Comparison of ENCODE assay signal across 8 cellular contexts in the genomic region with DNA sequence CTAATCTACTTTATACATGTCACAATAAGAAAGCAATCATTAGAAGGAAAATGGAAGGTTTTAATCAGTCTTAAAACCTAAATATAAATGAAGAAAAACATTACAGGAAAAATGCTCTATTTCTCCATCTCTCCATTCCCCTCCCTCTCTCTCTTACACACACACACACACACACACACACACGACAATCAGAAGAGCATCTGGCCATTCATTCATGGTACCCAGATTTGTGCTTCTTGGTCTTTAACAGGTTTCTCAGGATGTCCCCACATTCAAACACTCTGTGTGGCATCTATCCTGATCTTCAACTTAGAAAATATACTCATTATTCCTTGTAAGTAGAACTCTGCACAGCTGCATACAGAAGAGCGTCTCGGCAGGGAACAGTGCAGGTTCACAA. TPM values are rescaled to one million over a fixed set of nuclear protein-coding genes. Genes with fewer than 3 reads are reported as not detected.
DNase-seq lines count a peak whose midpoint lies in the region; ATAC-seq and TF ChIP-seq lines count a peak whose summit lies in the region.

No MANE protein-coding gene starts in this region.

- H3K9me2 ChIP-seq in GM23248 (ENCODE audit: insufficient read depth): no peaks in the 10 kb centered on the region

- TF ChIP-seq POLR2A in esophagus squamous epithelium (IDR thresholded peaks at IDR 0.05): no peak

- H3K27ac ChIP-seq in GM23248: peak overlapping the region; percentile 90; the same call in 1 of the 2 replicates
- peak overlapping the region in 3 of 4 donors; percentile 86 to 94 (median 93) for H3K27ac ChIP-seq in esophagus squamous epithelium
- H3K27ac ChIP-seq in psoas muscle: peak overlapping the region; percentile 88

- DNase-seq in GM23248: peak; percentile 42
- DNase-seq in RPMI7951 (ENCODE audit: low read depth): peak; percentile 19
- no peak for DNase-seq in esophagus squamous epithelium (lab: John Stamatoyannopoulos, UW)
- DNase-seq in psoas muscle: no peak
- no peak for DNase-seq in posterior vena cava (ENCODE audit: low spot score)
- no peak for DNase-seq in NK-92 (lab: John Stamatoyannopoulos, UW; ENCODE audit: unreplicated experiment)
- no peak for DNase-seq in NCI-H187 (lab: John Stamatoyannopoulos, UW)

- H3K9me3 ChIP-seq in GM23248 (ENCODE audit: low read depth) (no peaks in the 10 kb centered on the region), esophagus squamous epithelium (no peaks in the 10 kb centered on the region), psoas muscle (no peaks in the 10 kb centered on the region)

- peaks cover 97% of the 10 kb centered on the region for H3K79me2 ChIP-seq in GM23248 (ENCODE audit: insufficient read depth)

- in situ Hi-C loops in GM23248 (cut with MboI): no loop called here

- intact Hi-C loops in esophagus squamous epithelium (cut with DNase I): no loop called here
- intact Hi-C loops in psoas muscle (cut with DNase I): no loop called here
- intact Hi-C loops in posterior vena cava (cut with DNase I): no loop called here

- peak overlapping the region; percentile 98 for H3K4me3 ChIP-seq in GM23248
- H3K4me3 ChIP-seq in esophagus squamous epithelium: peak overlapping the region; percentile 57 to 80 (median 78)
- H3K4me3 ChIP-seq in psoas muscle: peak overlapping the region; percentile 97

- H3K9ac ChIP-seq in GM23248: peak overlapping the region; percentile 97

- no peaks in the 10 kb centered on the region for H4K20me1 ChIP-seq in GM23248 (ENCODE audit: insufficient read depth)

- H3K4me2 ChIP-seq in GM23248 (ENCODE audit: unreplicated experiment): peak overlapping the region; percentile 96

- WGBS in GM23248 (ENCODE audit: low coverage in 1 of 2, low lambda C conversion rate in 2 of 2, missing lambda C conversion rate in 2 of 2), 2 experiments: 0 to 2% methylated on average over 3 of the region's 3 CpGs
- WGBS in esophagus squamous epithelium, 2 donors: 0% methylated on average over 3 of the region's 3 CpGs
- 0 to 1% (median 1%) methylated on average over 3 of the region's 3 CpGs for WGBS in psoas muscle, 3 donors

- H3K36me3 ChIP-seq in GM23248 (ENCODE audit: low read depth): no peaks in the 10 kb centered on the region
- H3K36me3 ChIP-seq in esophagus squamous epithelium: peaks cover 0 to 11% (median 0%) of the 10 kb centered on the region in 3 donors
- H3K36me3 ChIP-seq in psoas muscle (ENCODE audit: insufficient read depth in 1 of 2, low read depth in 1 of 2): peaks cover 0 to 23% of the 10 kb centered on the region in 2 donors

- H3F3A ChIP-seq in GM23248 (ENCODE audit: insufficient read depth): peaks cover 10% of the 10 kb centered on the region

- ATAC-seq in psoas muscle (no peak), HG02759 (IDR thresholded peaks at IDR 0.05; ENCODE audit: unreplicated experiment) (no peak)

- H3K4me1 ChIP-seq in GM23248 (ENCODE audit: insufficient read depth): peaks cover 37% of the 10 kb centered on the region
- peaks cover 16 to 64% (median 32%) of the 10 kb centered on the region in 3 donors for H3K4me1 ChIP-seq in esophagus squamous epithelium
- peaks cover 47% of the 10 kb centered on the region for H3K4me1 ChIP-seq in psoas muscle

- H2AFZ ChIP-seq in GM23248: peak overlapping the region; percentile 98

- TF ChIP-seq CTCF in esophagus squamous epithelium (IDR thresholded peaks at IDR 0.05) (no peak), psoas muscle (IDR thresholded peaks at IDR 0.05) (no peak)

- no peaks in the 10 kb centered on the region for H3K27me3 ChIP-seq in GM23248 (replicated peaks; ENCODE audit: insufficient read depth)
- no peaks in the 10 kb centered on the region for H3K27me3 ChIP-seq in esophagus squamous epithelium
- H3K27me3 ChIP-seq in psoas muscle (ENCODE audit: insufficient read depth in 3 of 3, low read length in 2 of 3): no peaks in the 10 kb centered on the region

RNA-seq across cellular contexts. Expression of gene LRRC40, which starts 0.8 kb away (rescaled TPM):
- total RNA-seq in GM23248 (2014; rRNA removed; shearing (Covaris generic)): 18.8 and 24.1 TPM in 2 replicates
- polyA plus RNA-seq in GM23248 (2016; fragmentation: Nextera tagmentation; extraction: Ambion mirVana) (15.7 and 16.4 TPM in 2 replicates), psoas muscle (1 to 10 TPM; 6.2 to 9.1 (median 7.0) TPM)
- total RNA-seq in RPMI7951 (2014; rRNA removed; shearing (Covaris generic)): 42.7 and 48.8 TPM in 2 replicates
- total RNA-seq in esophagus squamous epithelium (10 to 100 TPM in 3 of 4 donors, 1 to 10 TPM in 1; 5.5 to 15.3 (median 11.8) TPM), psoas muscle (1 to 10 TPM; 5.5 to 8.7 (median 7.3) TPM), posterior vena cava (10 to 100 TPM; 12.4 to 17.2 TPM)

RNA-seq across cellular contexts. Expression of gene SRSF11, which starts 16.6 kb away (rescaled TPM):
- total RNA-seq in GM23248 (2014; rRNA removed; shearing (Covaris generic)): 110 and 122 TPM in 2 replicates
- 134 and 157 TPM in 2 replicates for polyA plus RNA-seq in GM23248 (2016; fragmentation: Nextera tagmentation; extraction: Ambion mirVana)
- 81.1 and 103 TPM in 2 replicates for total RNA-seq in RPMI7951 (2014; rRNA removed; shearing (Covaris generic))
- 100 to 1,000 TPM in 1 of 4 donors, 10 to 100 TPM in 3; 53.5 to 171 (median 83.2) TPM for total RNA-seq in esophagus squamous epithelium
- 10 to 100 TPM; 47.0 to 70.3 (median 53.2) TPM for total RNA-seq in psoas muscle
- 10 to 100 TPM; 49.6 to 74.8 (median 55.1) TPM for polyA plus RNA-seq in psoas muscle
- 100 to 1,000 TPM; 127 to 147 TPM for total RNA-seq in posterior vena cava

Comparison
In these comparisons a context has a peak if more than half of its experiments do, and no peak if none do; other contexts are left out.
1. DNase-seq: peak in GM23248 (single experiment) and RPMI7951 (single experiment); none in esophagus squamous epithelium (single experiment), psoas muscle (0 of 2), posterior vena cava (single experiment), NK-92 (single experiment) and NCI-H187 (0 of 2).
2. Peak in every context shown above with its lines, with median percentiles within 50 percentile points of each other: H3K27ac ChIP-seq and H3K4me3 ChIP-seq.